Comparison of ENCODE assay signal across 8 cellular contexts in the genomic region with DNA sequence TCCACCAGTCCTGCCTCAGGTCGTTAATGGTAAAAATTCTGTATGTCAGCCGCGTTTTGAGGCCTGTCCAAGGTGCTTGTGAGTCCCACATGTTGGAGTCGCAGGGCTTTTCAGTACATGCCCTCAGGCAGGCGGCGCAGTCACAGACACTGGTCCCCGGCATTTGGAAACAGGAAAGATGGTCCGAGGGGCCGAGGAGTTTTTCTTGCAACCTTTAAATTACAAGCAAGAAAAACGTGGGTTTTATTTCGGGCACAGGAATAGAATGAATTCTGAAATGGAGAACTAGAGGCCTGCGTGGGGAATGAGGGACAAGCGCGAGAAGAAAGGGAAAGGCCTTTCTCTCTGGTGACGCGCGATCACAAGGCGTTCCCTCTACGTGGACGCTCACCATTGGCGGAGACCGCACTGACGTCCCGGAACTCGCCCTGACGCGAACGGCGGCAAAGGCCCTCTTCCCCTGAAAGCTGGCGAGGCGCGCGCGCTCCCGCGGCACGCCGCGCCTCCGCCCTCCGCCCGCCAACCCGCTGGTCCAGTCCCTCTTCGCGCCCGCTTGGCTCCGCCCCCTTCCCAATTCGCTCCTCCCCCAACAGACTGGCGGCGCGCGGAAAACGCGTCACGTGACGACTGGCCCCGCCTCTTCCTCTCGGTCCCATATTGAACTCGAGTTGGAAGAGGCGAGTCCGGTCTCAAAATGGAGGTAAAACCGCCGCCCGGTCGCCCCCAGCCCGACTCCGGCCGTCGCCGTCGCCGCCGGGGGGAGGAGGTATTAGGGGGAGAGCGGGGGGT. TPM values are rescaled to one million over a fixed set of nuclear protein-coding genes. Genes with fewer than 3 reads are reported as not detected.
A peak's percentile ranks its signal among the peaks of the same experiment; 100 is the strongest.
DNase-seq lines count a peak whose midpoint lies in the region; ATAC-seq and TF ChIP-seq lines count a peak whose summit lies in the region.

HNRNPA3 (plus strand) TSS at position 689 of the 789 bp plus-strand sequence; CDS start at position 695, 6 bp downstream.

- H3K4me1 Mint-ChIP-seq in activated B cell treated with CpG ODN at 0.5 μM for 24 hours = peaks cover 48% of the 10 kb centered on the region
- peaks cover 48 to 61% of the 10 kb centered on the region in 2 donors for H3K4me1 Mint-ChIP-seq in immature natural killer cell

- TF ChIP-seq CTCF in AG09309 (IDR thresholded peaks at IDR 0.05; ENCODE audit: control insufficient read depth, insufficient read depth, low read depth, low read length, missing control alignments) (no peak), activated B cell treated with CpG ODN at 0.5 μM for 24 hours (IDR thresholded peaks at IDR 0.05) (no peak)

- H3K4me3 ChIP-seq in AG09309 (ENCODE audit: control insufficient read depth, low read depth, low read length) = peak within 1 kb of the TSS; percentile 67

- peak within 1 kb of the TSS; percentile 95 for H3K4me3 Mint-ChIP-seq in activated B cell treated with CpG ODN at 0.5 μM for 24 hours
- peak within 1 kb of the TSS; percentile 92 to 96 (median 95) for H3K4me3 Mint-ChIP-seq in immature natural killer cell

- H3K36me3 Mint-ChIP-seq in activated B cell treated with CpG ODN at 0.5 μM for 24 hours (ENCODE audit: low read depth) = peaks cover 48% of the 10 kb centered on the region
- peaks cover 6 to 23% (median 16%) of the 10 kb centered on the region in 3 donors for H3K36me3 Mint-ChIP-seq in immature natural killer cell

- peak within 1 kb of the TSS; percentile 99 for H3K27ac ChIP-seq in caudate nucleus (ENCODE audit: low read depth, low read length)

- CTCF ChIA-PET in activated B cell treated with CpG ODN at 0.5 μM for 24 hours (lab: Charles Lee) = interaction anchor here (0.9 to 1.7 kb wide), 4 partner anchors 47 to 180 kb away, joined by 3 to 25 read pairs (median 8); partner anchors contain the start of genes AGPS and NFE2L2

- H3K27ac Mint-ChIP-seq in activated B cell treated with CpG ODN at 0.5 μM for 24 hours = peak within 1 kb of the TSS; percentile 100
- peak within 1 kb of the TSS; percentile 99 to 100 (median 100) for H3K27ac Mint-ChIP-seq in immature natural killer cell

- peak; percentile 93 for ATAC-seq in HG03196 (IDR thresholded peaks at IDR 0.05; ENCODE audit: unreplicated experiment)
- peak; percentile 86 for ATAC-seq in activated B cell treated with CpG ODN at 0.5 μM for 24 hours (ENCODE audit: low read depth)

- H3K27me3 Mint-ChIP-seq in activated B cell treated with CpG ODN at 0.5 μM for 24 hours = no peaks in the 10 kb centered on the region
- peaks cover 15 to 35% (median 34%) of the 10 kb centered on the region in 3 donors for H3K27me3 Mint-ChIP-seq in immature natural killer cell (ENCODE audit: low read depth in 3 of 3)

- POLR2A ChIA-PET in activated B cell treated with CpG ODN at 0.5 μM for 24 hours (lab: Charles Lee) = interaction anchor here (0.7 to 4.4 kb wide), 18 partner anchors 8 to 1239 kb away, joined by 3 to 212 read pairs (median 6); partner anchors contain the start of genes AGPS, NFE2L2, PJVK and PRKRA

- in situ Hi-C loops in GM18951 (cut with MboI; ENCODE audit: low sequenced_read_pairs, unreplicated experiment) = no loop called here

- intact Hi-C loops in activated B cell treated with CpG ODN at 0.5 μM for 24 hours (cut with micrococcal nuclease) = loop anchor here (1.0 to 5.0 kb wide), 7 partner anchors 46 to 420 kb away; partner anchors contain the start of gene AGPS

- peak; percentile 69 for TF ChIP-seq POLR2A in GM18951 (IDR thresholded peaks at IDR 0.05; ENCODE audit: extremely low read depth, insufficient read depth, insufficient read length)

- no peaks in the 10 kb centered on the region for H3K9me3 Mint-ChIP-seq in activated B cell treated with CpG ODN at 0.5 μM for 24 hours
- H3K9me3 Mint-ChIP-seq in immature natural killer cell = no peaks in the 10 kb centered on the region

- peak; percentile 96 for DNase-seq in AG09309 (ENCODE audit: low read depth)
- DNase-seq in NCI-H345 (lab: John Stamatoyannopoulos, UW) = peak; percentile 99
- DNase-seq in activated B cell treated with CpG ODN at 0.5 μM for 24 hours = peak; percentile 100
- peak; percentile 78 to 100 (median 99) for DNase-seq in caudate nucleus (lab: John Stamatoyannopoulos, UW)
- peak; percentile 100 for DNase-seq in immature natural killer cell
- DNase-seq in smooth muscle cell of the brain vasculature (ENCODE audit: low read depth, low spot score) = peak; percentile 98

RNA-seq across cellular contexts. Expression of gene HNRNPA3, which starts in this region (rescaled TPM):
- total RNA-seq in activated B cell treated with CpG ODN at 0.5 μM for 24 hours = 254 and 275 TPM in 2 replicates
- polyA plus RNA-seq in immature natural killer cell = 10 to 100 TPM; 47.7 to 85.5 (median 49.7) TPM

Comparison
In these comparisons a context has a peak if more than half of its experiments do, and no peak if none do; other contexts are left out.
1. Peak in every context shown above with its lines: DNase-seq, ATAC-seq, H3K4me3 ChIP-seq and H3K27ac ChIP-seq.